In genomic region chr3:177139220-177139619, GRCh38 we compare ENCODE assay signal across 8 cellular contexts. TPM values are rescaled to one million over a fixed set of nuclear protein-coding genes. Genes with fewer than 3 reads are reported as not detected.
DNase-seq lines count a peak whose midpoint lies in the region; ATAC-seq and TF ChIP-seq lines count a peak whose summit lies in the region.
"Not testable (repeated sequence)": the region's sequence is repeated elsewhere in the genome, so short reads cannot be mapped to it uniquely, and the experiment has no call there.

No MANE protein-coding gene starts in this region.

- peak in 2 of 3 donors; percentile 46 to 51 for DNase-seq in CD4-positive, CD25-positive, alpha-beta regulatory T cell
- DNase-seq in T follicular helper cell (ENCODE audit: low read depth): peak; percentile 10
- DNase-seq in activated CD4-positive, alpha-beta T cell treated with anti-CD3 and anti-CD28 coated beads, Interleukin-2, amount 10 ng/mL, durations not matched to agents 24 days and 14 days: peak; percentile 77
- peak; percentile 46 for DNase-seq in activated T-cell treated with anti-CD3 and anti-CD28 coated beads, Interleukin-2, amount 50 U/mL, for 1 hour
- DNase-seq in activated gamma-delta T cell treated with Interleukin-2 at 50 U/mL for 16 hours: peak; percentile 26
- peak; percentile 35 for DNase-seq in central memory CD4-positive, alpha-beta T cell
- not testable (repeated sequence) for DNase-seq in natural killer cell; stimulated activated naive CD8-positive, alpha-beta T cell treated with anti-CD3 and anti-CD28 coated beads, Interleukin-15, amount 100 ng/mL, for 72 hours

- H3K4me1 ChIP-seq in CD4-positive, CD25-positive, alpha-beta regulatory T cell (ENCODE audit: control insufficient read depth, insufficient read depth, low read length, poor library complexity, severe bottlenecking): peaks cover 72% of the 10 kb centered on the region

- peaks cover 42 to 83% (median 63%) of the 10 kb centered on the region in 4 donors for H3K4me1 Mint-ChIP-seq in CD4-positive, CD25-positive, alpha-beta regulatory T cell
- H3K4me1 Mint-ChIP-seq in activated CD4-positive, alpha-beta T cell treated with anti-CD3 and anti-CD28 coated beads, Interleukin-2, amount 10 ng/mL, durations not matched to agents 24 days and 14 days: peaks cover 47% of the 10 kb centered on the region
- H3K4me1 Mint-ChIP-seq in natural killer cell: peaks cover 63 to 70% of the 10 kb centered on the region in 2 donors
- peaks cover 82% of the 10 kb centered on the region for H3K4me1 Mint-ChIP-seq in stimulated activated naive CD8-positive, alpha-beta T cell treated with anti-CD3 and anti-CD28 coated beads, Interleukin-15, amount 100 ng/mL, for 72 hours

- H3K9me3 ChIP-seq in CD4-positive, CD25-positive, alpha-beta regulatory T cell (ENCODE audit: control insufficient read depth in 2 of 2, low read length in 2 of 2): not testable (repeated sequence)

- H3K27ac ChIP-seq in CD4-positive, CD25-positive, alpha-beta regulatory T cell (ENCODE audit: insufficient read depth, low read length, poor library complexity, severe bottlenecking): peak overlapping the region; percentile 79

- H3K4me3 Mint-ChIP-seq in CD4-positive, CD25-positive, alpha-beta regulatory T cell: peak overlapping the region; percentile 57 to 84 (median 70)
- H3K4me3 Mint-ChIP-seq in activated CD4-positive, alpha-beta T cell treated with anti-CD3 and anti-CD28 coated beads, Interleukin-2, amount 10 ng/mL, durations not matched to agents 24 days and 14 days: peak overlapping the region; percentile 31
- H3K4me3 Mint-ChIP-seq in natural killer cell: peak overlapping the region; percentile 42
- peak overlapping the region; percentile 27 to 40 for H3K4me3 Mint-ChIP-seq in stimulated activated naive CD8-positive, alpha-beta T cell treated with anti-CD3 and anti-CD28 coated beads, Interleukin-15, amount 100 ng/mL, for 72 hours

- intact Hi-C loops in activated CD4-positive, alpha-beta T cell treated with anti-CD3 and anti-CD28 coated beads, Interleukin-2, amount 10 ng/mL, durations not matched to agents 24 days and 14 days (cut with micrococcal nuclease): loop anchor here (2.0 kb wide), 1 partner anchor 14 kb away; no protein-coding TSS in a partner anchor
- intact Hi-C loops in natural killer cell (cut with micrococcal nuclease): not testable (repeated sequence)

- not testable (repeated sequence) for H3K9me3 Mint-ChIP-seq in CD4-positive, CD25-positive, alpha-beta regulatory T cell; activated CD4-positive, alpha-beta T cell treated with anti-CD3 and anti-CD28 coated beads, Interleukin-2, amount 10 ng/mL, durations not matched to agents 24 days and 14 days; natural killer cell; stimulated activated naive CD8-positive, alpha-beta T cell treated with anti-CD3 and anti-CD28 coated beads, Interleukin-15, amount 100 ng/mL, for 72 hours

- not testable (repeated sequence) for TF ChIP-seq CTCF in natural killer cell (IDR thresholded peaks at IDR 0.05)

- H3K36me3 ChIP-seq in CD4-positive, CD25-positive, alpha-beta regulatory T cell (ENCODE audit: control insufficient read depth, insufficient read depth, low read length): not testable (repeated sequence)

- H3K27ac Mint-ChIP-seq in CD4-positive, CD25-positive, alpha-beta regulatory T cell: peak overlapping the region; percentile 80 to 89 (median 88)
- H3K27ac Mint-ChIP-seq in activated CD4-positive, alpha-beta T cell treated with anti-CD3 and anti-CD28 coated beads, Interleukin-2, amount 10 ng/mL, durations not matched to agents 24 days and 14 days: peak overlapping the region; percentile 76
- H3K27ac Mint-ChIP-seq in natural killer cell: peak overlapping the region; percentile 72 to 78
- H3K27ac Mint-ChIP-seq in stimulated activated naive CD8-positive, alpha-beta T cell treated with anti-CD3 and anti-CD28 coated beads, Interleukin-15, amount 100 ng/mL, for 72 hours: peak overlapping the region; percentile 34 to 82

- ATAC-seq in CD4-positive, CD25-positive, alpha-beta regulatory T cell (ENCODE audit: low read depth in 2 of 2): peak; percentile 53 to 60
- ATAC-seq in natural killer cell: peak; percentile 53 to 81 (median 72)
- not testable (repeated sequence) for ATAC-seq in stimulated activated naive CD8-positive, alpha-beta T cell treated with anti-CD3 and anti-CD28 coated beads, Interleukin-15, amount 100 ng/mL, for 72 hours

- H3K4me3 ChIP-seq in CD4-positive, CD25-positive, alpha-beta regulatory T cell (ENCODE audit: low read depth, low read length): peak overlapping the region; percentile 74

- H3K36me3 Mint-ChIP-seq in CD4-positive, CD25-positive, alpha-beta regulatory T cell; natural killer cell: not testable (repeated sequence)
- H3K36me3 Mint-ChIP-seq in activated CD4-positive, alpha-beta T cell treated with anti-CD3 and anti-CD28 coated beads, Interleukin-2, amount 10 ng/mL, durations not matched to agents 24 days and 14 days (ENCODE audit: low read depth): peaks cover 37% of the 10 kb centered on the region

- not testable (repeated sequence) for H3K27me3 Mint-ChIP-seq in CD4-positive, CD25-positive, alpha-beta regulatory T cell; activated CD4-positive, alpha-beta T cell treated with anti-CD3 and anti-CD28 coated beads, Interleukin-2, amount 10 ng/mL, durations not matched to agents 24 days and 14 days; natural killer cell (ENCODE audit: low read depth in 2 of 2); stimulated activated naive CD8-positive, alpha-beta T cell treated with anti-CD3 and anti-CD28 coated beads, Interleukin-15, amount 100 ng/mL, for 72 hours

- H3K27me3 ChIP-seq in CD4-positive, CD25-positive, alpha-beta regulatory T cell (ENCODE audit: control insufficient read depth, insufficient read depth, low read length): not testable (repeated sequence)

RNA-seq across cellular contexts. Expression of gene TBL1XR1, which starts 58.1 kb away (rescaled TPM):
- 146 TPM for total RNA-seq in CD4-positive, CD25-positive, alpha-beta regulatory T cell
- polyA plus RNA-seq in CD4-positive, CD25-positive, alpha-beta regulatory T cell: 10 to 100 TPM; 34.0 to 49.0 (median 37.8) TPM
- total RNA-seq in activated CD4-positive, alpha-beta T cell treated with anti-CD3 and anti-CD28 coated beads, Interleukin-2, amount 10 ng/mL, durations not matched to agents 24 days and 14 days: 160 and 178 TPM in 2 replicates
- 100 to 1,000 TPM in 1 of 3 donors, 10 to 100 TPM in 2; 74.6 to 118 (median 81.7) TPM for total RNA-seq in natural killer cell
